ENCODE assay signal across 8 cellular contexts in the genomic region with DNA sequence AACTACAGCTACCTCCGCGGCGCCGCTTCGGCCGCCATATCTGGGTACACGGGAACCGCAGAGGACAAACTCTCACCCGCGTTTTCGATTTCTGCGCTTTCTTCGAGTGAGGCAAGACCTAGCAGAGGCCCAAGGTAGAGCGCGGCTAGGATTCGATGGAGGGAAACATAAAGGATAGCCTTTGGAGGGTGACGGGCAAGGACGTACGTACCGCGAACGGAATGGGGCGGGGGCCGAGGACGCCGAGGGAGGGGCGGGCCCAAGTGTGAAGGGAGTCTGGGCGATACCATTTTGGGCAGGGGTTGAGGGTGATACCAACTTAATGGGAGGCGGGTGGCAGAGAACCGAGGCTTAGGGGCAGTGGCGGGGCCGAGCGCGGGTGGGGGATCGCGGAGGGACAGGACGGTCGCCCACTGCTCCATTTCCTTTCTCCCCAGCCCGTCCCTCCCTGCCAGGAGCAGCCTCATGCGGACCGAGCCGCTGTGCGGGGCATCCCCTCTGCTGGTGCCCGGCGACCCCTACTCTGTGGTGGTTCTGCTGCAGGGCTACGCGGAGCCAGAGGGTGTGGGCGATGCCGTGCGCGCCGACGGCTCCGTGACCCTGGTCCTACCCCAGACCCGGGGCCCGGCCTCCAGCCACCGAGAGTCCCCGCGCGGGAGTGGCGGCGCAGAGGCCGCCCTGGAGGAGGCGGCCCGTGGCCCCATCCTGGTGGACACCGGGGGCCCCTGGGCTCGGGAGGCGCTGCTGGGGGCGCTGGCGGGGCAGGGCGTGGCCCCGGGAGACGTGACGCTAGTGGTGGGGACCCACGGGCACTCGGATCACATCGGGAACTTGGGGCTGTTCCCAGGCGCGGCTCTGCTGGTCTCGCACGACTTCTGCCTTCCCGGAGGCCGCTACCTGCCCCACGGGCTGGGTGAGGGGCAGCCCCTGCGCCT. TPM values are rescaled to one million over a fixed set of nuclear protein-coding genes. Genes with fewer than 3 reads are reported as not detected.
A peak's percentile ranks its signal among the peaks of the same experiment; 100 is the strongest.
DNase-seq lines count a peak whose midpoint lies in the region; ATAC-seq and TF ChIP-seq lines count a peak whose summit lies in the region.

Gene MBLAC1, plus strand, starts transcription at position 37 of the 935 bp plus-strand sequence. Its CDS starts 429 bp downstream, at position 466.

- H3K4me3 ChIP-seq in KMS-11 (IDR thresholded peaks at IDR 0.05; ENCODE audit: insufficient read depth, low read depth, low read length) (no peak within 1 kb of the TSS), esophagus muscularis mucosa (peak within 1 kb of the TSS; percentile 78 to 99 (median 95)), muscle layer of duodenum (ENCODE audit: low read depth in 1 of 2, low read length in 2 of 2) (peak within 1 kb of the TSS; percentile 91 to 93)

- intact Hi-C loops in esophagus muscularis mucosa (cut with DNase I) = loop anchor here (1.0 to 5.0 kb wide), 4 partner anchors 21 to 135 kb away; partner anchors contain the start of genes AP4M1, LAMTOR4, MCM7 and ZNF3

- TF ChIP-seq CTCF in KMS-11 (conservative IDR thresholded peaks at IDR 0.05; ENCODE audit: low read depth, low read length) (no peak), esophagus muscularis mucosa (IDR thresholded peaks at IDR 0.05) (peak in 1 of 3 experiments; percentile 16)

- H3K4me1 ChIP-seq in KMS-11 (ENCODE audit: low read depth, poor library complexity, severe bottlenecking) = peaks cover 46% of the 10 kb centered on the region
- H3K4me1 ChIP-seq in esophagus muscularis mucosa = peaks cover 24 to 47% (median 39%) of the 10 kb centered on the region in 4 donors
- H3K4me1 ChIP-seq in muscle layer of duodenum (ENCODE audit: control insufficient read depth in 1 of 2, insufficient read depth in 2 of 2, low read length in 2 of 2) = peaks cover 7 to 18% of the 10 kb centered on the region in 2 donors

- H3K27me3 ChIP-seq in KMS-11 (ENCODE audit: insufficient read depth, low read depth) = peaks cover 3% of the 10 kb centered on the region; the same call in 1 of the 2 replicates
- no peaks in the 10 kb centered on the region for H3K27me3 ChIP-seq in esophagus muscularis mucosa
- no peaks in the 10 kb centered on the region for H3K27me3 ChIP-seq in muscle layer of duodenum (ENCODE audit: low read depth, low read length)

- DNase-seq in DMS 273 treated with DMSO at 0.1 percent for 48 hours (lab: John Stamatoyannopoulos, UW) = peak; percentile 95
- DNase-seq in activated T-cell treated with anti-CD3 and anti-CD28 coated beads, Interleukin-2, amount 50 U/mL, for 48 hours = peak; percentile 95 to 96
- DNase-seq in esophagus muscularis mucosa (ENCODE audit: extremely low spot score) = peak; percentile 97
- peak; percentile 70 to 83 for DNase-seq in stimulated activated CD8-positive, alpha-beta memory T cell treated with anti-CD3 and anti-CD28 coated beads, Interleukin-7, amount 100 ng/mL, for 1 hour (ENCODE audit: low read depth in 2 of 2)

- ATAC-seq in GM21619 (IDR thresholded peaks at IDR 0.05; ENCODE audit: unreplicated experiment) = peak; percentile 58

- 0 out of 2 replicates have a peak, but pooled peaks cover 6% of the 10 kb centered on the region for H3K79me2 ChIP-seq in KMS-11 (ENCODE audit: insufficient read depth, low read depth)

- peak within 1 kb of the TSS; percentile 79 for H3K9ac ChIP-seq in KMS-11

- TF ChIP-seq POLR2A in esophagus muscularis mucosa (IDR thresholded peaks at IDR 0.05; ENCODE audit: low read depth) = no peak

- peak within 1 kb of the TSS; percentile 94 for H3K27ac ChIP-seq in KMS-11
- peak within 1 kb of the TSS; percentile 92 to 97 (median 96) for H3K27ac ChIP-seq in esophagus muscularis mucosa (replicated peaks in 1 of 4)
- H3K27ac ChIP-seq in muscle layer of duodenum (ENCODE audit: low read length) = peak within 1 kb of the TSS; percentile 96

- no peak for TF ChIP-seq EP300 in esophagus muscularis mucosa (IDR thresholded peaks at IDR 0.05)

- H3K9me3 ChIP-seq in esophagus muscularis mucosa (no peaks in the 10 kb centered on the region), muscle layer of duodenum (ENCODE audit: control insufficient read depth in 1 of 2, low read length in 2 of 2) (no peaks in the 10 kb centered on the region)

- H3K4me2 ChIP-seq in KMS-11 = peak within 1 kb of the TSS; percentile 83

- H4K20me1 ChIP-seq in KMS-11 (ENCODE audit: insufficient read depth) = no peaks in the 10 kb centered on the region

- H3K36me3 ChIP-seq in KMS-11 (ENCODE audit: insufficient read depth) (no peaks in the 10 kb centered on the region), esophagus muscularis mucosa (peaks cover 0 to 28% (median 12%) of the 10 kb centered on the region in 4 donors), muscle layer of duodenum (ENCODE audit: control insufficient read depth in 1 of 2, insufficient read depth in 2 of 2, low read length in 2 of 2) (peaks cover 0 to 3% of the 10 kb centered on the region in 2 donors)

- peak within 1 kb of the TSS; percentile 91 for H2AFZ ChIP-seq in KMS-11 (ENCODE audit: low read depth)

- 0% methylated on average over 35 of the region's 85 CpGs for WGBS in esophagus muscularis mucosa

TF ChIP-seq in PFSK-1, 5 proteins besides CTCF, POLR2A, EP300 and RAD21:
- TF ChIP-seq FOXP2 (optimal IDR thresholded peaks at IDR 0.05; ENCODE audit: borderline replicate concordance, extremely low read depth, extremely low read length, insufficient read depth) (no peak), SIN3A (IDR thresholded peaks at IDR 0.05; ENCODE audit: borderline replicate concordance, insufficient read depth, low read length) (no peak), TAF1 (IDR thresholded peaks at IDR 0.05; ENCODE audit: borderline replicate concordance, insufficient read depth, low read length) (peak; percentile 87; the same call in 1 of the 2 replicates), POLR2AphosphoS5 (IDR thresholded peaks at IDR 0.05; ENCODE audit: low read depth, low read length) (peak; percentile 96)
- TF ChIP-seq, protein P1, sequence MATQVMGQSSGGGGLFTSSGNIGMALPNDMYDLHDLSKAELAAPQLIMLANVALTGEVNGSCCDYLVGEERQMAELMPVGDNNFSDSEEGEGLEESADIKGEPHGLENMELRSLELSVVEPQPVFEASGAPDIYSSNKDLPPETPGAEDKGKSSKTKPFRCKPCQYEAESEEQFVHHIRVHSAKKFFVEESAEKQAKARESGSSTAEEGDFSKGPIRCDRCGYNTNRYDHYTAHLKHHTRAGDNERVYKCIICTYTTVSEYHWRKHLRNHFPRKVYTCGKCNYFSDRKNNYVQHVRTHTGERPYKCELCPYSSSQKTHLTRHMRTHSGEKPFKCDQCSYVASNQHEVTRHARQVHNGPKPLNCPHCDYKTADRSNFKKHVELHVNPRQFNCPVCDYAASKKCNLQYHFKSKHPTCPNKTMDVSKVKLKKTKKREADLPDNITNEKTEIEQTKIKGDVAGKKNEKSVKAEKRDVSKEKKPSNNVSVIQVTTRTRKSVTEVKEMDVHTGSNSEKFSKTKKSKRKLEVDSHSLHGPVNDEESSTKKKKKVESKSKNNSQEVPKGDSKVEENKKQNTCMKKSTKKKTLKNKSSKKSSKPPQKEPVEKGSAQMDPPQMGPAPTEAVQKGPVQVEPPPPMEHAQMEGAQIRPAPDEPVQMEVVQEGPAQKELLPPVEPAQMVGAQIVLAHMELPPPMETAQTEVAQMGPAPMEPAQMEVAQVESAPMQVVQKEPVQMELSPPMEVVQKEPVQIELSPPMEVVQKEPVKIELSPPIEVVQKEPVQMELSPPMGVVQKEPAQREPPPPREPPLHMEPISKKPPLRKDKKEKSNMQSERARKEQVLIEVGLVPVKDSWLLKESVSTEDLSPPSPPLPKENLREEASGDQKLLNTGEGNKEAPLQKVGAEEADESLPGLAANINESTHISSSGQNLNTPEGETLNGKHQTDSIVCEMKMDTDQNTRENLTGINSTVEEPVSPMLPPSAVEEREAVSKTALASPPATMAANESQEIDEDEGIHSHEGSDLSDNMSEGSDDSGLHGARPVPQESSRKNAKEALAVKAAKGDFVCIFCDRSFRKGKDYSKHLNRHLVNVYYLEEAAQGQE (IDR thresholded peaks at IDR 0.05; ENCODE audit: insufficient read depth in 1 of 2, low read depth in 2 of 2, low read length in 2 of 2) = peak in 1 of 2 experiments; percentile 56; a peak in 1 of 4 replicates

RNA-seq across cellular contexts. Expression of gene MBLAC1, which starts in this region (rescaled TPM):
- 2.6 TPM for polyA plus RNA-seq in PFSK-1 (2012; ENCODE audit: insufficient read length, low read depth)
- total RNA-seq in esophagus muscularis mucosa = 1 to 10 TPM; 3.1 to 8.8 (median 5.0) TPM
